17 cellular contexts compared by ENCODE assay signal in the genomic region with DNA sequence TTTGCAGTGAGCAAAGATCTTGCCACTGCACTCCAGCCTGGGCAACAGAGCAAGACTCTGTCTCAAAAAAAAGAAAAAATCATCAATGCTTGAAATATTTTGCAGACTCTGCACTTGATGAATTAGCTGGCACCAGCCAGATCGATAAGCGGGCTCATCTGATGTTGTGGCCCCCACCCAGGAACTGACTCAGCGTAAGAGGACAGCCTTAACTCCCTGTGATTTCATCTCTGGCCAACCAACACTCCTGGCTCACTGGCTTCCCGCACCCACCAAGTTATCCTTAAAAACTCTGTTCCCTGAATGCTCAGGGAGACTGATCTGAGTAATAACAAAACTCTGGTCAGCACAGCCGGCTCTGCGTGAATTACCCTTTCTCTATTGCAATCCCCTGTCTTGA.
A peak's percentile ranks its signal among the peaks of the same experiment; 100 is the strongest.
DNase-seq lines count a peak whose midpoint lies in the region; ATAC-seq, FAIRE-seq and TF ChIP-seq lines count a peak whose summit lies in the region.
"Had no signal": no experiment of that assay in that cellular context is flagged by ENCODE, and none has a peak within 500 bp of the region (broad histone marks: within the 10 kb centered on the region; RNA-seq: fewer than 3 reads in every experiment).

No MANE protein-coding gene starts in this region.

- TF ChIP-seq CTCF in astrocyte (IDR thresholded peaks at IDR 0.05; ENCODE audit: insufficient read depth, low read depth, low read length) (no peak), fibroblast of mammary gland (conservative IDR thresholded peaks at IDR 0.05; ENCODE audit: control insufficient read depth, insufficient read depth, low read depth, low read length) (no peak), parathyroid adenoma (IDR thresholded peaks at IDR 0.05) (no peak)

- H3K4me1 ChIP-seq in astrocyte (ENCODE audit: insufficient read depth, low read length), result peaks cover 10% of the 10 kb centered on the region
- peaks cover 4% of the 10 kb centered on the region for H3K4me1 ChIP-seq in parathyroid adenoma

- no peak overlapping the region for H3K9ac ChIP-seq in astrocyte (ENCODE audit: low read length)
- no peak overlapping the region for H3K9ac ChIP-seq in parathyroid adenoma

- H3K9me3 ChIP-seq in astrocyte (ENCODE audit: insufficient read depth, low read depth, low read length) (no peaks in the 10 kb centered on the region), parathyroid adenoma (ENCODE audit: control insufficient read depth, low read length) (no peaks in the 10 kb centered on the region)

- peaks cover 14% of the 10 kb centered on the region for H3K9me3 Mint-ChIP-seq in astrocyte (ENCODE audit: unreplicated experiment)

- H3K27ac ChIP-seq in astrocyte (ENCODE audit: low read depth, low read length) (no peak overlapping the region), parathyroid adenoma (peak overlapping the region; percentile 11)

- DNase-seq in astrocyte (ENCODE audit: low read depth), result peak; percentile 67
- DNase-seq in fibroblast of mammary gland (ENCODE audit: low read depth), result peak; percentile 52
- DNase-seq in HuH-7 (ENCODE audit: low spot score), result no peak
- DNase-seq in stimulated activated CD4-positive, alpha-beta T cell treated with anti-CD3 and anti-CD28 coated beads, Interleukin-2, amount 100 ng/mL, for 24 hours, result no peak
- DNase-seq: C1 segment of cervical spinal cord; Calu3; CD4-positive, alpha-beta memory T cell; COR-L47; DMS53; DMS79 treated with DMSO at 0.1 percent for 48 hours; H7; HCEC 1CT had no signal

- H4K20me1 ChIP-seq in astrocyte (ENCODE audit: insufficient read depth, low read length), result no peaks in the 10 kb centered on the region

- no peak overlapping the region for H3K4me3 Mint-ChIP-seq in astrocyte (ENCODE audit: unreplicated experiment)
- H3K4me3 Mint-ChIP-seq: CD4-positive, alpha-beta memory T cell had no signal

- ATAC-seq in GM21723 (IDR thresholded peaks at IDR 0.05; ENCODE audit: unreplicated experiment), result no peak

- no peaks in the 10 kb centered on the region for H3K79me2 ChIP-seq in astrocyte (ENCODE audit: insufficient read depth, low read length)
- no peaks in the 10 kb centered on the region for H3K79me2 ChIP-seq in parathyroid adenoma

- no peaks in the 10 kb centered on the region for H3K36me3 ChIP-seq in astrocyte (ENCODE audit: insufficient read depth, low read length)
- no peaks in the 10 kb centered on the region for H3K36me3 ChIP-seq in parathyroid adenoma (ENCODE audit: control insufficient read depth, insufficient read depth, low read length)

- H2AFZ ChIP-seq in astrocyte (ENCODE audit: low read depth, low read length), result no peak overlapping the region
- no peak overlapping the region for H2AFZ ChIP-seq in parathyroid adenoma

- FAIRE-seq in astrocyte (lab: Jason Lieb, UNC), result no peak
- FAIRE-seq: GM12892, GM19239, H1 had no signal

- H3K27me3 Mint-ChIP-seq in astrocyte (ENCODE audit: low read depth, unreplicated experiment), result peaks cover 8% of the 10 kb centered on the region

- H3K4me3 ChIP-seq in astrocyte (ENCODE audit: insufficient read depth, low read depth, low read length), result no peak overlapping the region
- H3K4me3 ChIP-seq in fibroblast of mammary gland (ENCODE audit: control insufficient read depth, low read depth, low read length), result no peak overlapping the region
- H3K4me3 ChIP-seq in parathyroid adenoma (ENCODE audit: low read depth, low read length), result no peak overlapping the region

- peaks cover 2% of the 10 kb centered on the region for H3K27me3 ChIP-seq in astrocyte (ENCODE audit: insufficient read depth, low read length)
- H3K27me3 ChIP-seq in parathyroid adenoma (ENCODE audit: control insufficient read depth, insufficient read depth, low read length), result no peaks in the 10 kb centered on the region

- H3K36me3 Mint-ChIP-seq in astrocyte (ENCODE audit: low read depth, unreplicated experiment), result peaks cover 2% of the 10 kb centered on the region

- H3K4me1 Mint-ChIP-seq in astrocyte (ENCODE audit: low read depth, unreplicated experiment), result peaks cover 11% of the 10 kb centered on the region

- no peak overlapping the region for H3K27ac Mint-ChIP-seq in astrocyte (ENCODE audit: unreplicated experiment)
- H3K27ac Mint-ChIP-seq: CD4-positive, alpha-beta memory T cell had no signal

- H3K4me2 ChIP-seq in astrocyte (ENCODE audit: low read length) (no peak overlapping the region), parathyroid adenoma (ENCODE audit: low read length) (peak overlapping the region; percentile 0)

Comparison
In these comparisons a context has a peak if more than half of its experiments do, and no peak if none do; other contexts are left out.
1. DNase-seq: peak in astrocyte (single experiment) and fibroblast of mammary gland (single experiment); none in HuH-7 (single experiment) and stimulated activated CD4-positive, alpha-beta T cell treated with anti-CD3 and anti-CD28 coated beads, Interleukin-2, amount 100 ng/mL, for 24 hours (0 of 2).